ENCODE assay signal across 22 cellular contexts in genomic region chr5:14777932-14778788, GRCh38.
DNase-seq lines count a peak whose midpoint lies in the region; ATAC-seq, FAIRE-seq and TF ChIP-seq lines count a peak whose summit lies in the region.
"Had no signal": no experiment of that assay in that cellular context is flagged by ENCODE, and none has a peak within 500 bp of the region (broad histone marks: within the 10 kb centered on the region; RNA-seq: fewer than 3 reads in every experiment).

No MANE protein-coding gene starts in this region.

- H3K9ac ChIP-seq in astrocyte (ENCODE audit: low read length): no peak overlapping the region
- H3K9ac ChIP-seq: KMS-11 had no signal

- no peak for ATAC-seq in CD4-positive, CD25-positive, alpha-beta regulatory T cell (ENCODE audit: low read depth in 2 of 2)
- ATAC-seq: activated CD8-positive, alpha-beta T cell treated with anti-CD3 and anti-CD28 coated beads, Interleukin-2, amount 10 ng/mL, durations not matched to agents 7 days and 5 days; lower lobe of right lung; sciatic nerve; stimulated activated effector memory CD8-positive, alpha-beta T cell treated with anti-CD3 and anti-CD28 coated beads, Interleukin-12 subunit alpha, Interleukin-12 subunit beta, amount 100 ng/mL, for 72 hours had no signal

- CTCF ChIA-PET in MCF 10A (lab: Yijun Ruan, JAX): no interaction called here

- no peaks in the 10 kb centered on the region for H3K9me3 ChIP-seq in CD4-positive, CD25-positive, alpha-beta regulatory T cell (ENCODE audit: control insufficient read depth in 2 of 2, low read length in 2 of 2)
- H3K9me3 ChIP-seq in astrocyte (ENCODE audit: insufficient read depth, low read depth, low read length) (no peaks in the 10 kb centered on the region), ascending aorta (no peaks in the 10 kb centered on the region)
- H3K9me3 ChIP-seq: lower lobe of right lung, upper lobe of left lung had no signal

- H3K4me1 ChIP-seq in CD4-positive, CD25-positive, alpha-beta regulatory T cell (ENCODE audit: control insufficient read depth, insufficient read depth, low read length, poor library complexity, severe bottlenecking): no peaks in the 10 kb centered on the region
- H3K4me1 ChIP-seq in astrocyte (ENCODE audit: insufficient read depth, low read length) (no peaks in the 10 kb centered on the region), ascending aorta (peaks cover 0 to 15% of the 10 kb centered on the region in 2 donors)

- no peak overlapping the region for H3K4me3 Mint-ChIP-seq in CD4-positive, CD25-positive, alpha-beta regulatory T cell
- H3K4me3 Mint-ChIP-seq in astrocyte (ENCODE audit: unreplicated experiment) (peak overlapping the region; percentile 2), nephron progenitor cell (no peak overlapping the region), MCF 10A (ENCODE audit: unreplicated experiment) (no peak overlapping the region)
- H3K4me3 Mint-ChIP-seq: activated CD8-positive, alpha-beta T cell treated with anti-CD3 and anti-CD28 coated beads, Interleukin-2, amount 10 ng/mL, durations not matched to agents 7 days and 5 days; activated naive CD8-positive, alpha-beta T cell treated with anti-CD3 and anti-CD28 coated beads, Interleukin-2, amount 10 ng/mL, durations not matched to agents 7 days and 5 days; brain; natural killer cell treated with Interleukin-12 subunit alpha and Interleukin-12 subunit beta and Interleukin-15 and Interleukin-18, amount 100 ng/mL, for 72 hours; stimulated activated effector memory CD8-positive, alpha-beta T cell treated with anti-CD3 and anti-CD28 coated beads, Interleukin-12 subunit alpha, Interleukin-12 subunit beta, amount 100 ng/mL, for 72 hours had no signal

- H3K4me2 ChIP-seq in astrocyte (ENCODE audit: low read length): no peak overlapping the region
- H3K4me2 ChIP-seq: KMS-11 had no signal

- BruUV-seq in MCF 10A (replicated peaks; lab: Mats Ljungman, UMichigan): no TSS peak

- peaks cover 11 to 82% (median 58%) of the 10 kb centered on the region in 4 donors for H3K4me1 Mint-ChIP-seq in CD4-positive, CD25-positive, alpha-beta regulatory T cell
- H3K4me1 Mint-ChIP-seq in astrocyte (ENCODE audit: low read depth, unreplicated experiment): peaks cover 22% of the 10 kb centered on the region
- H3K4me1 Mint-ChIP-seq in nephron progenitor cell: peaks cover 47% of the 10 kb centered on the region
- peaks cover 38% of the 10 kb centered on the region for H3K4me1 Mint-ChIP-seq in MCF 10A (ENCODE audit: insufficient read depth, unreplicated experiment)

- TF ChIP-seq CTCF in C4-2B (conservative IDR thresholded peaks at IDR 0.05): no peak
- TF ChIP-seq CTCF in astrocyte (IDR thresholded peaks at IDR 0.05; ENCODE audit: insufficient read depth, low read depth, low read length): no peak
- TF ChIP-seq CTCF in nephron progenitor cell (IDR thresholded peaks at IDR 0.05): no peak
- no peak for TF ChIP-seq CTCF in ascending aorta (IDR thresholded peaks at IDR 0.05)
- TF ChIP-seq CTCF in MCF 10A (IDR thresholded peaks at IDR 0.05; ENCODE audit: unreplicated experiment): no peak

- no peak for DNase-seq in CD4-positive, CD25-positive, alpha-beta regulatory T cell
- DNase-seq in astrocyte (ENCODE audit: low read depth) (no peak), nephron progenitor cell (no peak), ascending aorta (ENCODE audit: low spot score in 2 of 2) (no peak), DMS79 (lab: John Stamatoyannopoulos, UW) (no peak), MCF 10A (ENCODE audit: unreplicated experiment) (no peak)
- DNase-seq: activated CD8-positive, alpha-beta T cell treated with anti-CD3 and anti-CD28 coated beads, Interleukin-2, amount 10 ng/mL, durations not matched to agents 7 days and 5 days; activated naive CD8-positive, alpha-beta T cell treated with anti-CD3 and anti-CD28 coated beads, Interleukin-2, amount 10 ng/mL, durations not matched to agents 7 days and 5 days; C1 segment of cervical spinal cord; lower lobe of right lung; NCI-H1436; NCI-H2107; stimulated activated CD4-positive, alpha-beta T cell treated with anti-CD3 and anti-CD28 coated beads, Interleukin-4, amount 100 ng/mL, for 24 hours; T-helper 1 cell had no signal

- H3K4me3 ChIP-seq in CD4-positive, CD25-positive, alpha-beta regulatory T cell (ENCODE audit: low read depth, low read length): no peak overlapping the region
- H3K4me3 ChIP-seq in astrocyte (ENCODE audit: insufficient read depth, low read depth, low read length) (no peak overlapping the region), ascending aorta (no peak overlapping the region)
- H3K4me3 ChIP-seq: lower lobe of right lung, upper lobe of left lung had no signal

- peaks cover 47% of the 10 kb centered on the region for H3K36me3 Mint-ChIP-seq in CD4-positive, CD25-positive, alpha-beta regulatory T cell
- H3K36me3 Mint-ChIP-seq in astrocyte (ENCODE audit: low read depth, unreplicated experiment) (peaks cover 5% of the 10 kb centered on the region), nephron progenitor cell (ENCODE audit: low read depth) (no peaks in the 10 kb centered on the region), MCF 10A (ENCODE audit: insufficient read depth, unreplicated experiment) (no peaks in the 10 kb centered on the region)
- H3K36me3 Mint-ChIP-seq: natural killer cell treated with Interleukin-12 subunit alpha and Interleukin-12 subunit beta and Interleukin-15 and Interleukin-18, amount 100 ng/mL, for 72 hours had no signal

- H3K36me3 ChIP-seq in CD4-positive, CD25-positive, alpha-beta regulatory T cell (ENCODE audit: control insufficient read depth, insufficient read depth, low read length): peaks cover 18% of the 10 kb centered on the region
- no peaks in the 10 kb centered on the region for H3K36me3 ChIP-seq in astrocyte (ENCODE audit: insufficient read depth, low read length)
- no peaks in the 10 kb centered on the region for H3K36me3 ChIP-seq in ascending aorta
- H3K36me3 ChIP-seq: lower lobe of right lung, upper lobe of left lung had no signal

- no peaks in the 10 kb centered on the region for H3K27me3 Mint-ChIP-seq in CD4-positive, CD25-positive, alpha-beta regulatory T cell
- H3K27me3 Mint-ChIP-seq in astrocyte (ENCODE audit: low read depth, unreplicated experiment): no peaks in the 10 kb centered on the region
- H3K27me3 Mint-ChIP-seq in nephron progenitor cell (ENCODE audit: low read depth, poor library complexity): peaks cover 11% of the 10 kb centered on the region
- H3K27me3 Mint-ChIP-seq in MCF 10A (ENCODE audit: insufficient read depth, unreplicated experiment): no peaks in the 10 kb centered on the region
- H3K27me3 Mint-ChIP-seq: activated naive CD8-positive, alpha-beta T cell treated with anti-CD3 and anti-CD28 coated beads, Interleukin-2, amount 10 ng/mL, durations not matched to agents 7 days and 5 days; brain; natural killer cell treated with Interleukin-12 subunit alpha and Interleukin-12 subunit beta and Interleukin-15 and Interleukin-18, amount 100 ng/mL, for 72 hours had no signal

- H3K27ac ChIP-seq in C4-2B: peak overlapping the region; percentile 25
- H3K27ac ChIP-seq in CD4-positive, CD25-positive, alpha-beta regulatory T cell (ENCODE audit: insufficient read depth, low read length, poor library complexity, severe bottlenecking): no peak overlapping the region
- H3K27ac ChIP-seq in astrocyte (ENCODE audit: low read depth, low read length): no peak overlapping the region
- no peak overlapping the region for H3K27ac ChIP-seq in ascending aorta
- H3K27ac ChIP-seq: KMS-11, lower lobe of right lung, upper lobe of left lung had no signal

- POLR2A ChIA-PET in MCF 10A (lab: Yijun Ruan, JAX): no interaction called here

- H4K20me1 ChIP-seq in astrocyte (ENCODE audit: insufficient read depth, low read length): no peaks in the 10 kb centered on the region

- peak overlapping the region; percentile 66 to 87 (median 78) for H3K27ac Mint-ChIP-seq in CD4-positive, CD25-positive, alpha-beta regulatory T cell
- H3K27ac Mint-ChIP-seq in astrocyte (ENCODE audit: unreplicated experiment): no peak overlapping the region
- H3K27ac Mint-ChIP-seq in nephron progenitor cell: peak overlapping the region; percentile 4
- no peak overlapping the region for H3K27ac Mint-ChIP-seq in MCF 10A (ENCODE audit: low read depth, unreplicated experiment)
- H3K27ac Mint-ChIP-seq: activated CD8-positive, alpha-beta T cell treated with anti-CD3 and anti-CD28 coated beads, Interleukin-2, amount 10 ng/mL, durations not matched to agents 7 days and 5 days; activated naive CD8-positive, alpha-beta T cell treated with anti-CD3 and anti-CD28 coated beads, Interleukin-2, amount 10 ng/mL, durations not matched to agents 7 days and 5 days; natural killer cell treated with Interleukin-12 subunit alpha and Interleukin-12 subunit beta and Interleukin-15 and Interleukin-18, amount 100 ng/mL, for 72 hours had no signal

- no peaks in the 10 kb centered on the region for H3K9me3 Mint-ChIP-seq in CD4-positive, CD25-positive, alpha-beta regulatory T cell
- H3K9me3 Mint-ChIP-seq in astrocyte (ENCODE audit: unreplicated experiment): no peaks in the 10 kb centered on the region
- peaks cover 7% of the 10 kb centered on the region for H3K9me3 Mint-ChIP-seq in nephron progenitor cell
- no peaks in the 10 kb centered on the region for H3K9me3 Mint-ChIP-seq in MCF 10A (ENCODE audit: unreplicated experiment)
- H3K9me3 Mint-ChIP-seq: natural killer cell treated with Interleukin-12 subunit alpha and Interleukin-12 subunit beta and Interleukin-15 and Interleukin-18, amount 100 ng/mL, for 72 hours; stimulated activated effector memory CD8-positive, alpha-beta T cell treated with anti-CD3 and anti-CD28 coated beads, Interleukin-12 subunit alpha, Interleukin-12 subunit beta, amount 100 ng/mL, for 72 hours had no signal

- intact Hi-C loops in ascending aorta (cut with DNase I): no loop called here
- intact Hi-C loops in MCF 10A (cut with micrococcal nuclease): no loop called here

- H3K79me2 ChIP-seq in astrocyte (ENCODE audit: insufficient read depth, low read length): no peaks in the 10 kb centered on the region

- no peak overlapping the region for H2AFZ ChIP-seq in astrocyte (ENCODE audit: low read depth, low read length)

- no peaks in the 10 kb centered on the region for H3K27me3 ChIP-seq in CD4-positive, CD25-positive, alpha-beta regulatory T cell (ENCODE audit: control insufficient read depth, insufficient read depth, low read length)
- H3K27me3 ChIP-seq in astrocyte (ENCODE audit: insufficient read depth, low read length) (no peaks in the 10 kb centered on the region), ascending aorta (no peaks in the 10 kb centered on the region)
- H3K27me3 ChIP-seq: upper lobe of left lung had no signal

- no peak for FAIRE-seq in astrocyte (lab: Jason Lieb, UNC)
- FAIRE-seq: GM12892 had no signal

Comparison
In these comparisons a context has a peak if more than half of its experiments do, and no peak if none do; other contexts are left out.
1. H3K27ac Mint-ChIP-seq: peak in CD4-positive, CD25-positive, alpha-beta regulatory T cell (3 of 3) and nephron progenitor cell (single experiment); none in astrocyte (single experiment) and MCF 10A (single experiment).